2 cellular contexts compared by ENCODE assay signal in the genomic region with DNA sequence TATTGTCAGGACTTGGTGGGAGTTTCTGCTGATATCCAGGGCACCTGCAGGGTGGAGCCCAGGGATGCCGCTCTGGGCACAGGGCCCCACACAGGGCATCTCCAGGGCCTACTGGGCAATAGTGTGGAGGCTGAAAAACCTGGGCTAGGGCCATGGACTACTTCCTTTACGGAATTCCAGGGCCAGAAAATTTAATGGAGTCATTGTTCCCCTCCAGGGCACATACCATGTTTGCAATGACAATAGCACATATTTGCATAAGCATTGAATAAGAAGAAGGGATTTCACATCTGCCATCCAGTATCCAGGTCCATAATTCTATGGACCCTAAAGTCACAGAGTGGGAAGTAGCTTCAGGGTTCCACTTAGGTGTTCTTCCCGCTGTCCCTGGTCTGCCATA.
A peak's percentile ranks its signal among the peaks of the same experiment; 100 is the strongest.
TF ChIP-seq lines count a peak whose summit lies in the region.

No MANE protein-coding gene starts in this region.

TF ChIP-seq in GM23338, 12 proteins besides CTCF, POLR2A, EP300 and RAD21:
- TF ChIP-seq ZNF462 (CRISPR knock-in tag; IDR thresholded peaks at IDR 0.05) (0 out of 2 replicates have a peak, but pooled peaks have one; percentile 3), EZH2phosphoT487 (IDR thresholded peaks at IDR 0.05; ENCODE audit: unreplicated experiment) (no peak)
TF ChIP-seq in GM23338: peak in this region for 1.

TF ChIP-seq in H1, 55 proteins besides CTCF, POLR2A, EP300 and RAD21 (continued from another document):
- TF ChIP-seq TEAD4 (IDR thresholded peaks at IDR 0.05; ENCODE audit: low read depth, low read length), result peak; percentile 68
- TF ChIP-seq SP2 (IDR thresholded peaks at IDR 0.05; ENCODE audit: low read length), result no peak
- TF ChIP-seq TCF12 (IDR thresholded peaks at IDR 0.05; ENCODE audit: low read depth, low read length), result no peak
